ENCODE assay signal across 8 cellular contexts in the genomic region with DNA sequence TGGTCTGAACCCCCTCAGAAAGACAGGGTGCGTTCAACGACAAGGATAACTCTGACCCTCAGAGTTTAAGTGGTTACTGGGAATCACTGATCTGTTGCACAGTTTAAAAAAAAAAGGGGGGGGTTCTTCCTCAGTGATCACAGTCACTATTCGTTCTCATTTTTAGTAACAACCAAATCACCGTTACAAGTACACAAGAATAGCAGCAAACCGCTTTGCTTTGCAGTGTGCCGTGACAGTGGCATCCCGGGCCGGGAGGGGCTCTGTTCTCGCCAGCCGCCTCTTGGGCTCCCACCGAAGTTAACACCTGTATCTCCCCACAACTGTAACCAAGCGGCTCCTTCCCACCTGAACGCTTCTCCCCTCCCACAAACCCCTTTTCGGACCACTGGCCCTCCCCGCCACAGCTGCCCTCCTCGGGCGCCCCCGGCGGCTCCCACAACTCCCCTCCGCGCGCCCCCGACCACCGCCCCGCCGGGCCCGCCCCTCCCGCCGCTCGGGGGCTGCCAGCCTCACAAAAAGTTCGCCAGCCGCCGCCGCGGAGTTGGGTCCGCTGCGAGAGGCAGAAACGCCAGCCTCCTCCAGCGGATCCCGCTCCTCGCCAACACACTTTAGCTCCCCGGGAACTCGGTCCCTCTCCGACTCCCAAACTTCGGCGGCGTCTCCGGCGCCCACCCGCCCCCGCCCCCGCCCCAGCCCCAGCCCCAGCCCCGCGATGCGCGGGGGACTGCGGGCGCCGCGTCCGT. TPM values are rescaled to one million over a fixed set of nuclear protein-coding genes. Genes with fewer than 3 reads are reported as not detected.
DNase-seq lines count a peak whose midpoint lies in the region; ATAC-seq lines count a peak whose summit lies in the region.

No MANE protein-coding gene starts in this region.

- H3K36me3 ChIP-seq in effector memory CD4-positive, alpha-beta T cell (ENCODE audit: control insufficient read depth, insufficient read depth, low read length) = no peaks in the 10 kb centered on the region
- H3K36me3 ChIP-seq in muscle layer of colon (ENCODE audit: insufficient read depth, low read length) = no peaks in the 10 kb centered on the region

- H3K27me3 ChIP-seq in effector memory CD4-positive, alpha-beta T cell (replicated peaks; ENCODE audit: control insufficient read depth, insufficient read depth, low read length, poor library complexity, severe bottlenecking) = no peaks in the 10 kb centered on the region
- no peaks in the 10 kb centered on the region for H3K27me3 ChIP-seq in muscle layer of colon (ENCODE audit: control insufficient read depth in 1 of 2, insufficient read depth in 2 of 2, low read length in 2 of 2)

- H3K4me1 ChIP-seq in effector memory CD4-positive, alpha-beta T cell (ENCODE audit: control insufficient read depth, insufficient read depth, low read length, poor library complexity, severe bottlenecking) = peaks cover 11% of the 10 kb centered on the region
- H3K4me1 ChIP-seq in muscle layer of colon (ENCODE audit: insufficient read depth, low read length) = peaks cover 31% of the 10 kb centered on the region

- H3K27me3 Mint-ChIP-seq in IgD-negative memory B cell = peaks cover 2% of the 10 kb centered on the region
- H3K27me3 Mint-ChIP-seq in stimulated activated naive CD8-positive, alpha-beta T cell treated with anti-CD3 and anti-CD28 coated beads, Interleukin-15, Interleukin-2, amounts not matched to agents 100 ng/mL and 50 ng/mL, for 24 hours = peaks cover 8% of the 10 kb centered on the region

- H3K27ac ChIP-seq in effector memory CD4-positive, alpha-beta T cell (ENCODE audit: insufficient read depth, low read length, poor library complexity, severe bottlenecking) = peak overlapping the region; percentile 10
- peak overlapping the region; percentile 55 for H3K27ac ChIP-seq in muscle layer of colon (ENCODE audit: low read depth, low read length)

- H3K4me1 Mint-ChIP-seq in IgD-negative memory B cell = peaks cover 19 to 23% (median 22%) of the 10 kb centered on the region in 3 donors
- peaks cover 38% of the 10 kb centered on the region for H3K4me1 Mint-ChIP-seq in stimulated activated naive CD8-positive, alpha-beta T cell treated with anti-CD3 and anti-CD28 coated beads, Interleukin-15, Interleukin-2, amounts not matched to agents 100 ng/mL and 50 ng/mL, for 24 hours (ENCODE audit: low read depth)

- peak; percentile 55 for ATAC-seq in GM21526 (IDR thresholded peaks at IDR 0.05; ENCODE audit: low FRiP score, unreplicated experiment)

- no peaks in the 10 kb centered on the region for H3K9me3 ChIP-seq in effector memory CD4-positive, alpha-beta T cell (ENCODE audit: control insufficient read depth, low read length)
- no peaks in the 10 kb centered on the region for H3K9me3 ChIP-seq in muscle layer of colon (ENCODE audit: low read length)

- H3K27ac Mint-ChIP-seq in IgD-negative memory B cell = peak overlapping the region; percentile 95 to 98 (median 97)
- H3K27ac Mint-ChIP-seq in stimulated activated naive CD8-positive, alpha-beta T cell treated with anti-CD3 and anti-CD28 coated beads, Interleukin-15, Interleukin-2, amounts not matched to agents 100 ng/mL and 50 ng/mL, for 24 hours = peak overlapping the region; percentile 79

- H3K4me3 ChIP-seq in GM08714 (ENCODE audit: low read length) (peak overlapping the region; percentile 80), muscle layer of colon (ENCODE audit: low read depth in 1 of 2, low read length in 2 of 2) (peak overlapping the region; percentile 60 to 67)
- peak overlapping the region; percentile 73 for H3K4me3 ChIP-seq in effector memory CD4-positive, alpha-beta T cell (ENCODE audit: insufficient read depth, low read depth, low read length, poor library complexity, severe bottlenecking)

- peak; percentile 46 to 59 for DNase-seq in activated CD4-positive, alpha-beta T cell treated with anti-CD3 and anti-CD28 coated beads, Interleukin-2, amount 50 U/mL, for 48 hours
- peak; percentile 13 to 18 (median 13) for DNase-seq in effector memory CD4-positive, alpha-beta T cell
- DNase-seq in cerebellar nuclear complex (lab: John Stamatoyannopoulos, UW) = no peak

- no peaks in the 10 kb centered on the region for H3K9me3 Mint-ChIP-seq in IgD-negative memory B cell
- no peaks in the 10 kb centered on the region for H3K9me3 Mint-ChIP-seq in stimulated activated naive CD8-positive, alpha-beta T cell treated with anti-CD3 and anti-CD28 coated beads, Interleukin-15, Interleukin-2, amounts not matched to agents 100 ng/mL and 50 ng/mL, for 24 hours

- H3K4me3 Mint-ChIP-seq in IgD-negative memory B cell = peak overlapping the region; percentile 95 to 100 (median 99)
- peak overlapping the region; percentile 85 for H3K4me3 Mint-ChIP-seq in stimulated activated naive CD8-positive, alpha-beta T cell treated with anti-CD3 and anti-CD28 coated beads, Interleukin-15, Interleukin-2, amounts not matched to agents 100 ng/mL and 50 ng/mL, for 24 hours

- H3K9ac ChIP-seq in muscle layer of colon (ENCODE audit: low read length) = peak overlapping the region; percentile 60

- no peaks in the 10 kb centered on the region for H3K36me3 Mint-ChIP-seq in IgD-negative memory B cell
- H3K36me3 Mint-ChIP-seq in stimulated activated naive CD8-positive, alpha-beta T cell treated with anti-CD3 and anti-CD28 coated beads, Interleukin-15, Interleukin-2, amounts not matched to agents 100 ng/mL and 50 ng/mL, for 24 hours (ENCODE audit: low read depth) = no peaks in the 10 kb centered on the region

RNA-seq across cellular contexts. Expression of gene SSBP2, which starts 1.2 kb away (rescaled TPM):
- 35.8 TPM for polyA plus RNA-seq in IgD-negative memory B cell

Comparison
In these comparisons a context has a peak if more than half of its experiments do, and no peak if none do; other contexts are left out.
1. DNase-seq: peak in activated CD4-positive, alpha-beta T cell treated with anti-CD3 and anti-CD28 coated beads, Interleukin-2, amount 50 U/mL, for 48 hours (2 of 2) and effector memory CD4-positive, alpha-beta T cell (3 of 3); none in cerebellar nuclear complex (0 of 2).
2. Peak in every context shown above with its lines, with median percentiles within 50 percentile points of each other: H3K4me3 ChIP-seq.